ENCODE assay signal across 21 cellular contexts in the genomic region with DNA sequence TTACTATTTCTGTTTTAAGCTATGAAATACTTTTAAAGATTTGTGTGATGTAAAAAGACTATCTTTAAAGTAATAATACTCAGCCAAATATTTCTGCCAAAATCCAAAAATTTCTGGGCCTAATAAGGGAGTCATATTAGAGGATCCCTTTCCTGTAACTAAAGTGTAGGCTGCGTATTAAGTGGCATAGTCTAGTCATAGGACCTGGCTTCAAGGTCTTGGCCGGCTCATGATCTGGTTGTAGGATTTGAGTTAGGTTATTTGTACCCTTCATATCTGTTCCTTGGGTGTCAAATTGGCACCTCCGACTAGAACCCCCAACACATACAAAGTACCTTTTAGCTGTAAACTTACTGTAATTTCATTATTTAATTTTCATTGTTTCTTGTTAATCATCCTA.
"Had no signal": no experiment of that assay in that cellular context is flagged by ENCODE, and none has a peak within 500 bp of the region (broad histone marks: within the 10 kb centered on the region; RNA-seq: fewer than 3 reads in every experiment).

No MANE protein-coding gene starts in this region.

- H3K4me3 Mint-ChIP-seq: activated naive CD4-positive, alpha-beta T cell treated with anti-CD3 and anti-CD28 coated beads, Interleukin-2, amount 10 ng/mL, durations not matched to agents 7 days and 5 days; activated T-cell treated with anti-CD3 and anti-CD28 coated beads, Interleukin-2, amount 50 U/mL, for 24 hours; stimulated activated memory B cell treated with anti-CD40 and anti-IgM and Interleukin-4, amounts not matched to agents 10 μg/mL and 1 μg/mL and 100 μg/mL, for 72 hours had no signal

- H3K9me3 Mint-ChIP-seq: activated naive CD4-positive, alpha-beta T cell treated with anti-CD3 and anti-CD28 coated beads, Interleukin-2, amount 10 ng/mL, durations not matched to agents 7 days and 5 days; activated T-cell treated with anti-CD3 and anti-CD28 coated beads, Interleukin-2, amount 50 U/mL, for 24 hours; immature natural killer cell; stimulated activated memory B cell treated with anti-CD40 and anti-IgM and Interleukin-4, amounts not matched to agents 10 μg/mL and 1 μg/mL and 100 μg/mL, for 72 hours; T-cell had no signal

- ATAC-seq: foreskin keratinocyte; SK-N-SH treated with all-trans-retinoic acid at 6 μM for 48 hours; stimulated activated memory B cell treated with anti-CD40 and anti-IgM and Interleukin-4, amounts not matched to agents 10 μg/mL and 1 μg/mL and 100 μg/mL, for 72 hours had no signal

- DNase-seq: activated CD4-positive, alpha-beta T cell treated with anti-CD3 and anti-CD28 coated beads, Interleukin-2, amount 50 U/mL, for 4 hours; activated CD8-positive, alpha-beta memory T cell treated with anti-CD3 and anti-CD28 coated beads for 24 hours; activated CD8-positive, alpha-beta memory T cell treated with anti-CD3 and anti-CD28 coated beads, Interleukin-2, amount 50 U/mL, for 4 hours; activated effector memory CD4-positive, alpha-beta T cell treated with Interleukin-2 at 50 U/mL for 16 hours; activated naive CD4-positive, alpha-beta T cell treated with anti-CD3 and anti-CD28 coated beads, Interleukin-2, amount 10 ng/mL, durations not matched to agents 7 days and 5 days; activated T-cell treated with anti-CD3 and anti-CD28 coated beads, Interleukin-2, amount 50 U/mL, for 24 hours; effector CD4-positive, alpha-beta T cell; foreskin keratinocyte; immature natural killer cell; kidney glomerular epithelial cell; nucleus accumbens; right lobe of liver; stimulated activated CD4-positive, alpha-beta T cell treated with anti-CD3 and anti-CD28 coated beads, Interleukin-2, amount 100 ng/mL, for 24 hours; T-cell; transverse colon; uterus had no signal

- H3K36me3 ChIP-seq: uterus had no signal

- H3K4me3 ChIP-seq: hepatocyte, right lobe of liver, skin epidermis, transverse colon, uterus had no signal

- H3K27ac ChIP-seq: foreskin keratinocyte, hepatocyte, parathyroid adenoma, right lobe of liver, skin epidermis, transverse colon, uterus had no signal

- H3K27me3 ChIP-seq: foreskin keratinocyte, hepatocyte, right lobe of liver, transverse colon, uterus had no signal

- H3K27me3 Mint-ChIP-seq: activated naive CD4-positive, alpha-beta T cell treated with anti-CD3 and anti-CD28 coated beads, Interleukin-2, amount 10 ng/mL, durations not matched to agents 7 days and 5 days; activated T-cell treated with anti-CD3 and anti-CD28 coated beads, Interleukin-2, amount 50 U/mL, for 24 hours; stimulated activated memory B cell treated with anti-CD40 and anti-IgM and Interleukin-4, amounts not matched to agents 10 μg/mL and 1 μg/mL and 100 μg/mL, for 72 hours; T-cell had no signal

- H3K27ac Mint-ChIP-seq: activated naive CD4-positive, alpha-beta T cell treated with anti-CD3 and anti-CD28 coated beads, Interleukin-2, amount 10 ng/mL, durations not matched to agents 7 days and 5 days; stimulated activated memory B cell treated with anti-CD40 and anti-IgM and Interleukin-4, amounts not matched to agents 10 μg/mL and 1 μg/mL and 100 μg/mL, for 72 hours had no signal

- H3K4me1 ChIP-seq: parathyroid adenoma, uterus had no signal

- H3K9me3 ChIP-seq: right lobe of liver, transverse colon, uterus had no signal
